In genomic region chr5:178589180-178590140, GRCh38 we compare ENCODE assay signal across 8 cellular contexts. TPM values are rescaled to one million over a fixed set of nuclear protein-coding genes. Genes with fewer than 3 reads are reported as not detected.
DNase-seq lines count a peak whose midpoint lies in the region; ATAC-seq and TF ChIP-seq lines count a peak whose summit lies in the region.

No MANE protein-coding gene starts in this region.

- H3K27ac Mint-ChIP-seq in naive thymus-derived CD8-positive, alpha-beta T cell: peak overlapping the region in 1 of 10 donors; percentile 40

- H3K27me3 Mint-ChIP-seq in naive thymus-derived CD8-positive, alpha-beta T cell: peaks cover 32 to 42% (median 39%) of the 10 kb centered on the region in 5 donors

- 64% methylated on average over 17 of the region's 91 CpGs for WGBS in esophagus muscularis mucosa

- peaks cover 0 to 10% (median 6%) of the 10 kb centered on the region in 9 donors for H3K9me3 Mint-ChIP-seq in naive thymus-derived CD8-positive, alpha-beta T cell

- no peak for TF ChIP-seq EP300 in esophagus muscularis mucosa (IDR thresholded peaks at IDR 0.05)

- peaks cover 2 to 14% (median 12%) of the 10 kb centered on the region in 4 donors for H3K4me1 Mint-ChIP-seq in naive thymus-derived CD8-positive, alpha-beta T cell

- intact Hi-C loops in esophagus muscularis mucosa (cut with DNase I): loop anchor here (2.0 to 5.0 kb wide), 2 partner anchors 38 to 309 kb away; partner anchors contain the start of gene CLK4

- H3K36me3 ChIP-seq in esophagus muscularis mucosa: peaks cover 0 to 4% (median 0%) of the 10 kb centered on the region in 4 donors

- ATAC-seq in naive thymus-derived CD8-positive, alpha-beta T cell: no peak
- ATAC-seq in GM19328 (IDR thresholded peaks at IDR 0.05; ENCODE audit: unreplicated experiment) (no peak), GM21447 (IDR thresholded peaks at IDR 0.05; ENCODE audit: unreplicated experiment) (no peak)

- peaks cover 0 to 12% (median 5%) of the 10 kb centered on the region in 3 donors for H3K36me3 Mint-ChIP-seq in naive thymus-derived CD8-positive, alpha-beta T cell

- peak overlapping the region; percentile 24 to 64 (median 48) for H3K27ac ChIP-seq in esophagus muscularis mucosa (replicated peaks in 1 of 4)

- POLR2A ChIA-PET in naive thymus-derived CD8-positive, alpha-beta T cell (lab: Charles Lee): no interaction called here

- peaks cover 0 to 5% (median 0%) of the 10 kb centered on the region in 4 donors for H3K9me3 ChIP-seq in esophagus muscularis mucosa

- TF ChIP-seq POLR2A in esophagus muscularis mucosa (IDR thresholded peaks at IDR 0.05; ENCODE audit: low read depth): no peak

- TF ChIP-seq CTCF in esophagus muscularis mucosa (IDR thresholded peaks at IDR 0.05): peak in 2 of 3 experiments; percentile 22 to 37

- peaks cover 0 to 22% (median 0%) of the 10 kb centered on the region in 4 donors for H3K27me3 ChIP-seq in esophagus muscularis mucosa

- peaks cover 16 to 28% (median 24%) of the 10 kb centered on the region in 4 donors for H3K4me1 ChIP-seq in esophagus muscularis mucosa

- peak overlapping the region; percentile 60 to 85 (median 65) for H3K4me3 Mint-ChIP-seq in naive thymus-derived CD8-positive, alpha-beta T cell

- peak overlapping the region; percentile 57 to 68 (median 62) for H3K4me3 ChIP-seq in esophagus muscularis mucosa

- peak; percentile 21 for DNase-seq in activated CD4-positive, alpha-beta T cell treated with anti-CD3 and anti-CD28 coated beads for 48 hours
- no peak for DNase-seq in activated CD4-positive, alpha-beta T cell treated with anti-CD3 and anti-CD28 coated beads for 4 hours
- DNase-seq in SK-N-DZ (ENCODE audit: low spot score) (peak; percentile 23), esophagus muscularis mucosa (ENCODE audit: extremely low spot score) (no peak), LoVo (ENCODE audit: low spot score) (no peak)
- peak in 4 of 10 donors; percentile 5 to 31 (median 20) for DNase-seq in naive thymus-derived CD8-positive, alpha-beta T cell

RNA-seq across cellular contexts. Expression of gene COL23A1, which starts 0.7 kb away (rescaled TPM):
- not detected in 2 replicates for polyA plus RNA-seq in SK-N-DZ (2014; cell fraction: cytosol; rRNA removed)
- polyA plus RNA-seq in SK-N-DZ (2014; cell fraction: nucleus; rRNA removed): 0.11 TPM in 1 of 2 replicates, not detected in the other
- total RNA-seq in esophagus muscularis mucosa: 1 to 10 TPM in 3 of 4 donors, under 1 TPM in 1; 0.83 to 1.8 (median 1.5) TPM
- total RNA-seq in naive thymus-derived CD8-positive, alpha-beta T cell: under 1 TPM in 1 of 2 experiments, not detected in 1; 0.16 TPM
- under 1 TPM in 2 of 3 donors, not detected in 1; 0.10 to 0.51 TPM for polyA plus RNA-seq in naive thymus-derived CD8-positive, alpha-beta T cell

RNA-seq across cellular contexts. Expression of gene CLK4, which starts 37.4 kb away (rescaled TPM):
- polyA plus RNA-seq in SK-N-DZ (2014; cell fraction: cytosol; rRNA removed): 7.4 and 8.6 TPM in 2 replicates
- 37.5 and 47.3 TPM in 2 replicates for polyA plus RNA-seq in SK-N-DZ (2014; cell fraction: nucleus; rRNA removed)
- 10 to 100 TPM; 16.7 to 24.9 (median 18.9) TPM for total RNA-seq in esophagus muscularis mucosa
- total RNA-seq in naive thymus-derived CD8-positive, alpha-beta T cell: 100 to 1,000 TPM; 105 TPM
- polyA plus RNA-seq in naive thymus-derived CD8-positive, alpha-beta T cell: 10 to 100 TPM; 14.5 to 18.7 (median 18.0) TPM

Comparison
In these comparisons a context has a peak if more than half of its experiments do, and no peak if none do; other contexts are left out.
1. DNase-seq: peak in activated CD4-positive, alpha-beta T cell treated with anti-CD3 and anti-CD28 coated beads for 48 hours (single experiment) and SK-N-DZ (single experiment); none in activated CD4-positive, alpha-beta T cell treated with anti-CD3 and anti-CD28 coated beads for 4 hours (0 of 2), esophagus muscularis mucosa (single experiment) and LoVo (single experiment).
2. RNA of gene CLK4, which starts 37.4 kb away (total RNA-seq): 105 TPM in naive thymus-derived CD8-positive, alpha-beta T cell; 16.7 to 24.9 TPM in esophagus muscularis mucosa; every median in the first group is over 4 times any median in the second.